7 cellular contexts compared by ENCODE assay signal in the genomic region with DNA sequence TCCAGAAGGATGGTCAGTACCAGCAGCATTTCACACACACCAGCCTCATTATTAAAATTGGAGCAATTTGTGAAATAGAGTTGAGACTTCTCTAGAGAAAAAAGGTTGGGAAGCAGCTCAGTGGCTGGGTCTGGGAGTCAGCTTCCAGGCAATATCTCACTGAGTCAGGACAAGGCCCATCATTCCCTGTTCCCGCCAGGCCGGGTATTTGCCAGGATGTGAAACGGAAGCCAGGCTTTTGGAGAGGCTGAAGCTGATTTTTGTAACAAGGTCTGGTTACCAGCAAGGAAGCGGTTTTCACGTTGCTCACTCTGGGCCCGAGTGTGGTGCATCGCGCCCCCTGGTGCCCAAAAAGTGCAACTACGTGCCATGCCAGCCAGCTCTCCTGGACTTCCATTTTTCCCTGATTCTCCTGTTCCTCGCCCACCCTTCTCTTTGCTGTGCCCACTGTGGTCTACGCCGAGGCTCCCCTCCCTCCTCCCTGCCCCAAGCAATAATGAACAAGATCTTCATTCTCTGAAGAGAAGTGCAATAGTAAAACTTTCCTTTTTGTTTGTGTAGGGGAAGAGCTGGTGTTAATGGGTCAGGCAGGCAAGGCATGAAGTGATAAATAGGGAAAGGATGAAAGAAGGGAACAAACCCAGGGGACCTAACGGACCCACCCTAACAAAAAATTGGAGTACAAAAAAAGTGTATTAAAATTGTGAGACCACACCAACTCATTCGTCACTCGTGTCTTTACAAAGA.
DNase-seq lines count a peak whose midpoint lies in the region; ATAC-seq and TF ChIP-seq lines count a peak whose summit lies in the region.

No MANE protein-coding gene starts in this region.

- ATAC-seq in GM18505 (IDR thresholded peaks at IDR 0.05; ENCODE audit: unreplicated experiment) (peak; percentile 65), HG03432 (IDR thresholded peaks at IDR 0.05; ENCODE audit: unreplicated experiment) (peak; percentile 88), lung (ENCODE audit: insufficient read depth, low FRiP score) (peak; percentile 93)

- no peak for TF ChIP-seq POLR2A in GM18505 (IDR thresholded peaks at IDR 0.05; ENCODE audit: borderline replicate concordance, extremely low read depth, insufficient read depth, insufficient read length)

- peak overlapping the region; percentile 15 to 26 for H3K27ac ChIP-seq in lung (ENCODE audit: low read depth in 1 of 2, low read length in 1 of 2)

- H3K9me3 ChIP-seq in lung (ENCODE audit: control insufficient read depth in 2 of 2, insufficient read depth in 1 of 2, low read length in 1 of 2) = no peaks in the 10 kb centered on the region

- H3K27me3 ChIP-seq in lung (ENCODE audit: control insufficient read depth, insufficient read depth) = no peaks in the 10 kb centered on the region

- WGBS in lung, 2 donors = 12 to 15% methylated on average over 15 of the region's 15 CpGs

- H3K36me3 ChIP-seq in lung (ENCODE audit: control insufficient read depth in 2 of 2, insufficient read depth in 2 of 2, low read length in 2 of 2) = no peaks in the 10 kb centered on the region

- DNase-seq in NCI-H69 (lab: John Stamatoyannopoulos, UW) = peak; percentile 79
- peak; percentile 56 to 60 for DNase-seq in activated CD4-positive, alpha-beta T cell treated with anti-CD3 and anti-CD28 coated beads, Interleukin-2, amount 50 U/mL, for 4 hours
- peak; percentile 95 for DNase-seq in dermis blood vessel endothelial cell
- DNase-seq in lung (ENCODE audit: low spot score) = peak; percentile 83
- DNase-seq in stimulated activated CD4-positive, alpha-beta T cell treated with anti-CD3 and anti-CD28 coated beads, TNF-alpha, amount 100 ng/mL, for 24 hours (ENCODE audit: low read depth in 3 of 3) = peak; percentile 44 to 61 (median 54)

- H3K4me3 ChIP-seq in lung = no peak overlapping the region

- peaks cover 0 to 7% of the 10 kb centered on the region in 2 donors for H3K4me1 ChIP-seq in lung (ENCODE audit: control insufficient read depth in 2 of 2, insufficient read depth in 2 of 2, low read length in 2 of 2)

- TF ChIP-seq CTCF in lung (IDR thresholded peaks at IDR 0.05; ENCODE audit: control extremely low read depth, extremely low read depth) = peak; percentile 95
